In the genomic region with DNA sequence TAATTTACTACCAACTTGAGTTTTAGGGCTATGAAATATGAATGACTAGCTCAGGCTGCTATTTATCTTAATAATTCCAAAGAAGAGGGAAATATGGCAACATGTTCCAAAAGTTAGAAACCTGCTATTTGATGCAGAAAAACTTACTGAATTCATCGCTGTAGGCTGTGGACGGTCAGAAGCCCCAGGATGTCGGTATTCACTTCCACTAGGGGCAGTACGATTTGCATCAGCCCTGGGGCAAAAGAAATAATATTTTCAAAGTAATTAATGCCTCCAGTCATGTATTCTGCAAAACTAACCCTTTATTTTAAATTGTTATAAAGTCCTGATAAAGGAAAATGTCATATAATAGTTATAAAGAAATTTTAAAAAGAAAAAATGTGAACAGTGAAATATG, we compare ENCODE assay signal across 36 cellular contexts. TPM values are rescaled to one million over a fixed set of nuclear protein-coding genes. Genes with fewer than 3 reads are reported as not detected.
DNase-seq lines count a peak whose midpoint lies in the region; ATAC-seq, FAIRE-seq and TF ChIP-seq lines count a peak whose summit lies in the region.
"Had no signal": no experiment of that assay in that cellular context is flagged by ENCODE, and none has a peak within 500 bp of the region (broad histone marks: within the 10 kb centered on the region; RNA-seq: fewer than 3 reads in every experiment).

No MANE protein-coding gene starts in this region.

- no peaks in the 10 kb centered on the region for H3K9me2 ChIP-seq in OCI-LY7 (ENCODE audit: insufficient read depth, low read length)

- H3K36me3 ChIP-seq in HepG2 (replicated peaks in 1 of 2; ENCODE audit: control insufficient read depth in 1 of 2, insufficient read depth in 2 of 2, low read length in 2 of 2) = peaks cover 13 to 70% of the 10 kb centered on the region in 2 experiments; a peak in 4 of 5 replicates
- H3K36me3 ChIP-seq in right lobe of liver = peaks cover 14 to 71% (median 34%) of the 10 kb centered on the region in 4 donors
- peaks cover 79% of the 10 kb centered on the region for H3K36me3 ChIP-seq in OCI-LY7 (ENCODE audit: insufficient read depth, low read length)

- no peak overlapping the region for H3K4me3 ChIP-seq in HepG2 (replicated peaks in 1 of 3; ENCODE audit: insufficient read depth in 1 of 3, low read depth in 2 of 3, low read length in 3 of 3)
- no peak overlapping the region for H3K4me3 ChIP-seq in right lobe of liver
- H3K4me3 ChIP-seq in OCI-LY7 (ENCODE audit: low read depth, low read length, poor library complexity, severe bottlenecking) = no peak overlapping the region
- H3K4me3 ChIP-seq in fibroblast of mammary gland (ENCODE audit: control insufficient read depth, low read depth, low read length) = no peak overlapping the region
- H3K4me3 ChIP-seq: body of pancreas, esophagus squamous epithelium, heart right ventricle, transverse colon had no signal

- H3K27ac Mint-ChIP-seq in CD4-positive, alpha-beta T cell = no peak overlapping the region
- H3K27ac Mint-ChIP-seq: activated CD4-positive, alpha-beta memory T cell treated with anti-CD3 and anti-CD28 coated beads, Interleukin-2, amount 10 ng/mL, durations not matched to agents 7 days and 5 days; activated naive CD4-positive, alpha-beta T cell treated with anti-CD3 and anti-CD28 coated beads, Interleukin-2, amount 10 ng/mL, durations not matched to agents 7 days and 5 days; activated T-helper 17 cell treated with anti-CD3 and anti-CD28 coated beads, Interleukin-2, amount 50 U/mL, for 72 hours; naive B cell; T-helper 2 cell treated with Interferon-gamma antibody and Interleukin-4, amounts not matched to agents 5 μg/mL and 100 μg/mL, for 36 hours had no signal

- TF ChIP-seq POLR2A in HepG2 (IDR thresholded peaks at IDR 0.05; ENCODE audit: insufficient read depth in 1 of 2, low read depth in 2 of 2, low read length in 2 of 2) (no peak), right lobe of liver (IDR thresholded peaks at IDR 0.05) (no peak)

- no peak for DNase-seq in HepG2 (ENCODE audit: low spot score)
- DNase-seq in right lobe of liver = no peak
- DNase-seq in OCI-LY7 (ENCODE audit: low spot score) = no peak
- no peak for DNase-seq in fibroblast of mammary gland (ENCODE audit: low read depth)
- DNase-seq in islet precursor cell = no peak
- no peak for DNase-seq in CD4-positive, alpha-beta T cell
- DNase-seq in stimulated activated naive CD8-positive, alpha-beta T cell treated with anti-CD3 and anti-CD28 coated beads, Interleukin-15, Interleukin-2, amounts not matched to agents 100 U/mL and 50 U/mL, for 24 hours = no peak
- DNase-seq: activated CD4-positive, alpha-beta memory T cell treated with anti-CD3 and anti-CD28 coated beads, Interleukin-2, amount 10 ng/mL, durations not matched to agents 7 days and 5 days; activated naive CD4-positive, alpha-beta T cell treated with anti-CD3 and anti-CD28 coated beads, Interleukin-2, amount 10 ng/mL, durations not matched to agents 7 days and 5 days; body of pancreas; COR-L47; esophagus squamous epithelium; GOT3; heart right ventricle; Kasumi-1; kidney; midbrain; MV-4-11; naive B cell; NCI-H1436 treated with DMSO at 0.1 percent for 48 hours; NCI-H2081 treated with DMSO at 0.1 percent for 48 hours; NCI-H2227 treated with DMSO at 0.1 percent for 48 hours; NCI-H526 treated with DMSO at 0.1 percent for 48 hours; SHP77; stimulated activated CD4-positive, alpha-beta T cell treated with anti-CD3 and anti-CD28 coated beads, Interleukin-4, amount 100 ng/mL, for 4 hours; transverse colon had no signal

- BruUV-seq in HepG2 (replicated peaks; lab: Mats Ljungman, UMichigan) = no TSS peak
- BruUV-seq in OCI-LY7 (replicated peaks; lab: Mats Ljungman, UMichigan) = no TSS peak

- H3K4me1 Mint-ChIP-seq in CD4-positive, alpha-beta T cell (ENCODE audit: low read depth) = peaks cover 38% of the 10 kb centered on the region

- H3K9ac ChIP-seq in HepG2 (ENCODE audit: insufficient read depth, low read depth, low read length) = no peak overlapping the region

- H3K9me3 ChIP-seq in HepG2 (ENCODE audit: low read length) = no peaks in the 10 kb centered on the region
- H3K9me3 ChIP-seq in right lobe of liver = no peaks in the 10 kb centered on the region
- H3K9me3 ChIP-seq in OCI-LY7 (ENCODE audit: low read length) = no peaks in the 10 kb centered on the region
- no peaks in the 10 kb centered on the region for H3K9me3 ChIP-seq in CD4-positive, alpha-beta T cell (ENCODE audit: control insufficient read depth, low read length)
- H3K9me3 ChIP-seq: body of pancreas, esophagus squamous epithelium, neutrophil, transverse colon had no signal

- CTCF ChIA-PET in HepG2 (lab: Yijun Ruan, JAX; ENCODE audit: low intra/inter-chr PET ratio, low total read pairs) (no interaction called here), OCI-LY7 (lab: Charles Lee; ENCODE audit: unreplicated experiment) (no interaction called here)
- CTCF ChIA-PET in CD4-positive, alpha-beta T cell (lab: Charles Lee) = no interaction called here

- H3K27me3 ChIP-seq in HepG2 (ENCODE audit: control insufficient read depth in 1 of 2, insufficient read depth in 2 of 2, low read length in 2 of 2) = no peaks in the 10 kb centered on the region; a peak in 1 of 5 replicates
- H3K27me3 ChIP-seq in right lobe of liver = no peaks in the 10 kb centered on the region
- H3K27me3 ChIP-seq in CD4-positive, alpha-beta T cell (ENCODE audit: control insufficient read depth, insufficient read depth, low read length) = no peaks in the 10 kb centered on the region
- H3K27me3 ChIP-seq: body of pancreas, esophagus squamous epithelium, heart right ventricle, neutrophil, transverse colon had no signal

- H3K79me2 ChIP-seq in HepG2 (ENCODE audit: insufficient read depth, low read length) = peaks cover 25% of the 10 kb centered on the region
- peaks cover 31% of the 10 kb centered on the region for H3K79me2 ChIP-seq in OCI-LY7 (ENCODE audit: insufficient read depth, low read depth, low read length)

- WGBS in HepG2 (ENCODE audit: low lambda C conversion rate) = 85% methylated on average over 4 of the region's 4 CpGs
- 88% methylated on average over 4 of the region's 4 CpGs for WGBS in right lobe of liver (ENCODE audit: insufficient coverage, low coverage, low lambda C conversion rate, missing lambda C conversion rate)

- no peak for TF ChIP-seq RAD21 in HepG2 (CRISPR knock-in tag; IDR thresholded peaks at IDR 0.05)

- no peaks in the 10 kb centered on the region for H4K20me1 ChIP-seq in HepG2 (ENCODE audit: insufficient read depth, low read length)
- peaks cover 13% of the 10 kb centered on the region; the same call in 1 of the 2 replicates for H4K20me1 ChIP-seq in OCI-LY7 (ENCODE audit: insufficient read depth, low read length)

- no peaks in the 10 kb centered on the region for H3K27me3 Mint-ChIP-seq in CD4-positive, alpha-beta T cell
- H3K27me3 Mint-ChIP-seq: activated CD4-positive, alpha-beta memory T cell treated with anti-CD3 and anti-CD28 coated beads, Interleukin-2, amount 10 ng/mL, durations not matched to agents 7 days and 5 days; activated naive CD4-positive, alpha-beta T cell treated with anti-CD3 and anti-CD28 coated beads, Interleukin-2, amount 10 ng/mL, durations not matched to agents 7 days and 5 days; activated T-helper 17 cell treated with anti-CD3 and anti-CD28 coated beads, Interleukin-2, amount 50 U/mL, for 72 hours; naive B cell had no signal

- in situ Hi-C loops in HepG2 (cut with HindIII; ENCODE audit: extremely low pct_ligation_motif_present, low pct_unique_long_range_greater_than_20kb) = no loop called here

- no peak for FAIRE-seq in HepG2 (lab: Jason Lieb, UNC)
- FAIRE-seq: endometrium, kidney had no signal

- H3K36me3 Mint-ChIP-seq in CD4-positive, alpha-beta T cell (ENCODE audit: low read depth) = peaks cover 90% of the 10 kb centered on the region

- no peak for ATAC-seq in HepG2
- ATAC-seq in right lobe of liver = no peak
- ATAC-seq in GM21717 (IDR thresholded peaks at IDR 0.05; ENCODE audit: unreplicated experiment) = no peak
- ATAC-seq in CD4-positive, alpha-beta T cell (ENCODE audit: poor library complexity) = no peak
- ATAC-seq in stimulated activated naive CD8-positive, alpha-beta T cell treated with anti-CD3 and anti-CD28 coated beads, Interleukin-15, Interleukin-2, amounts not matched to agents 100 U/mL and 50 U/mL, for 24 hours = no peak
- ATAC-seq: activated T-helper 17 cell treated with anti-CD3 and anti-CD28 coated beads, Interleukin-2, amount 50 U/mL, for 72 hours; body of pancreas; heart right ventricle had no signal

- H3K4me3 Mint-ChIP-seq in CD4-positive, alpha-beta T cell = no peak overlapping the region
- H3K4me3 Mint-ChIP-seq: activated CD4-positive, alpha-beta memory T cell treated with anti-CD3 and anti-CD28 coated beads, Interleukin-2, amount 10 ng/mL, durations not matched to agents 7 days and 5 days; activated naive CD4-positive, alpha-beta T cell treated with anti-CD3 and anti-CD28 coated beads, Interleukin-2, amount 10 ng/mL, durations not matched to agents 7 days and 5 days; activated T-helper 17 cell treated with anti-CD3 and anti-CD28 coated beads, Interleukin-2, amount 50 U/mL, for 72 hours; naive B cell; T-helper 2 cell treated with Interferon-gamma antibody and Interleukin-4, amounts not matched to agents 5 μg/mL and 100 μg/mL, for 36 hours had no signal

- H3K27ac ChIP-seq in HepG2 (ENCODE audit: extremely low read length, insufficient read depth, low read length) (no peak overlapping the region), right lobe of liver (no peak overlapping the region), OCI-LY7 (ENCODE audit: low read depth, low read length, poor library complexity, severe bottlenecking) (no peak overlapping the region)
- no peak overlapping the region for H3K27ac ChIP-seq in CD4-positive, alpha-beta T cell (ENCODE audit: low read depth, low read length)
- H3K27ac ChIP-seq: body of pancreas, esophagus squamous epithelium, heart right ventricle, neutrophil, transverse colon had no signal

- TF ChIP-seq CTCF in HepG2 (CRISPR knock-in tag; IDR thresholded peaks at IDR 0.05) = no peak
- no peak for TF ChIP-seq CTCF in right lobe of liver (IDR thresholded peaks at IDR 0.05)
- TF ChIP-seq CTCF in OCI-LY7 (conservative IDR thresholded peaks at IDR 0.05; ENCODE audit: low read length) = peak; percentile 54
- peak; percentile 6 for TF ChIP-seq CTCF in fibroblast of mammary gland (conservative IDR thresholded peaks at IDR 0.05; ENCODE audit: control insufficient read depth, insufficient read depth, low read depth, low read length)
- no peak for TF ChIP-seq CTCF in CD4-positive, alpha-beta T cell (IDR thresholded peaks at IDR 0.05)

- no peaks in the 10 kb centered on the region for H3K9me3 Mint-ChIP-seq in CD4-positive, alpha-beta T cell
- H3K9me3 Mint-ChIP-seq: activated CD4-positive, alpha-beta memory T cell treated with anti-CD3 and anti-CD28 coated beads, Interleukin-2, amount 10 ng/mL, durations not matched to agents 7 days and 5 days; activated naive CD4-positive, alpha-beta T cell treated with anti-CD3 and anti-CD28 coated beads, Interleukin-2, amount 10 ng/mL, durations not matched to agents 7 days and 5 days; activated T-helper 17 cell treated with anti-CD3 and anti-CD28 coated beads, Interleukin-2, amount 50 U/mL, for 72 hours; T-helper 2 cell treated with Interferon-gamma antibody and Interleukin-4, amounts not matched to agents 5 μg/mL and 100 μg/mL, for 36 hours had no signal

- POLR2A ChIA-PET in HepG2 (lab: Yijun Ruan, JAX) = no interaction called here
- POLR2A ChIA-PET in OCI-LY7 (lab: Charles Lee) = interaction anchor here (1.4 kb wide), 2 partner anchors 10 kb away, joined by 4 to 5 read pairs; no protein-coding TSS in a partner anchor
- POLR2A ChIA-PET in CD4-positive, alpha-beta T cell (lab: Charles Lee) = no interaction called here

- intact Hi-C loops in HepG2 (cut with micrococcal nuclease; ENCODE audit: unreplicated experiment) (no loop called here), right lobe of liver (cut with DNase I) (no loop called here), OCI-LY7 (cut with micrococcal nuclease; ENCODE audit: unreplicated experiment) (no loop called here)
- intact Hi-C loops in CD4-positive, alpha-beta T cell (cut with DNase I, micrococcal nuclease) = no loop called here

- TF ChIP-seq EP300 in HepG2 (IDR thresholded peaks at IDR 0.05; ENCODE audit: low read depth in 2 of 2, low read length in 2 of 2) (no peak), HepG2 (CRISPR knock-in tag; IDR thresholded peaks at IDR 0.05; ENCODE audit: borderline replicate concordance) (no peak)

- H3K4me2 ChIP-seq in HepG2 (ENCODE audit: low read depth, low read length) = no peak overlapping the region
- H3K4me2 ChIP-seq in OCI-LY7 (ENCODE audit: low read length) = no peak overlapping the region

- H3K4me1 ChIP-seq in HepG2 (ENCODE audit: insufficient read depth, low read length) = peaks cover 12% of the 10 kb centered on the region
- peaks cover 0 to 16% (median 6%) of the 10 kb centered on the region in 4 donors for H3K4me1 ChIP-seq in right lobe of liver
- H3K4me1 ChIP-seq in OCI-LY7 (ENCODE audit: insufficient read depth, low read length, poor library complexity, severe bottlenecking) = peaks cover 15% of the 10 kb centered on the region

- H2AFZ ChIP-seq in HepG2 (ENCODE audit: low read length) (no peak overlapping the region), OCI-LY7 (ENCODE audit: low read length) (no peak overlapping the region)

RNA-seq across cellular contexts. Expression of gene PLRG1, which starts 4.5 kb away (rescaled TPM):
- total RNA-seq in HepG2 (2016; rRNA removed; fragmentation: Illumina TruSeq; extraction: Trizol) = 110 and 177 TPM in 2 replicates
- total RNA-seq in HepG2 (2016; cell fraction: cytosol; rRNA removed; fragmentation: Illumina TruSeq; extraction: Trizol; ENCODE audit: low read depth) = 15.5 and 18.0 TPM in 2 replicates
- 117 and 184 TPM in 2 replicates for total RNA-seq in HepG2 (2016; cell fraction: insoluble cytoplasmic fraction; rRNA removed; fragmentation: Illumina TruSeq; extraction: Trizol)
- total RNA-seq in HepG2 (2016; cell fraction: membrane; rRNA removed; fragmentation: Illumina TruSeq; extraction: Trizol) = 30.7 and 37.3 TPM in 2 replicates
- total RNA-seq in HepG2 (2016; cell fraction: nucleus; rRNA removed; fragmentation: Illumina TruSeq; extraction: Trizol) = 71.1 and 72.1 TPM in 2 replicates
- polyA plus RNA-seq in HepG2 (2011; rRNA removed) = 63.2 and 77.3 TPM in 2 replicates
- 41.6 and 48.8 TPM in 2 replicates for polyA plus RNA-seq in HepG2 (2011; cell fraction: cytosol; rRNA removed)
- polyA plus RNA-seq in HepG2 (2011; cell fraction: nucleus; rRNA removed) = 44.8 and 48.6 TPM in 2 replicates
- polyA plus RNA-seq in HepG2 (2012) = 49.6 and 59.5 TPM in 2 replicates
- 13.7 and 18.4 TPM in 2 replicates for polyA plus RNA-seq in HepG2 (2016; cell fraction: cytosol; fragmentation: Illumina TruSeq; extraction: Trizol; ENCODE audit: low read depth)
- 142 and 150 TPM in 2 replicates for polyA plus RNA-seq in HepG2 (2016; cell fraction: insoluble cytoplasmic fraction; fragmentation: Illumina TruSeq; extraction: Trizol; ENCODE audit: low read depth)
- polyA plus RNA-seq in HepG2 (2016; cell fraction: membrane; fragmentation: Illumina TruSeq; extraction: Trizol; ENCODE audit: low read depth) = 18.9 and 20.9 TPM in 2 replicates
- polyA plus RNA-seq in HepG2 (2016; cell fraction: nucleus; fragmentation: Illumina TruSeq; extraction: Trizol; ENCODE audit: insufficient read depth, low read depth) = 82.5 and 87.2 TPM in 2 replicates
- polyA minus RNA-seq in HepG2 (2011; rRNA and poly(A)+ RNA removed; ENCODE audit: low replicate concordance) = 54.9 and 71.4 TPM in 2 replicates
- 33.8 and 40.5 TPM in 2 replicates for polyA minus RNA-seq in HepG2 (2011; cell fraction: cytosol; rRNA and poly(A)+ RNA removed)
- polyA minus RNA-seq in HepG2 (2011; cell fraction: nucleus; rRNA and poly(A)+ RNA removed) = 50.3 and 76.6 TPM in 2 replicates
- 10 to 100 TPM; 33.1 to 55.8 (median 39.2) TPM for total RNA-seq in right lobe of liver
- 39.1 and 41.7 TPM in 2 replicates for total RNA-seq in OCI-LY7 (2014; rRNA removed; shearing (Covaris generic))
- 102 and 104 TPM in 2 replicates for total RNA-seq in OCI-LY7 (2022)
- 10 to 100 TPM; 41.1 to 44.8 TPM for total RNA-seq in CD4-positive, alpha-beta T cell

RNA-seq across cellular contexts. Expression of gene FGB, which starts 17.1 kb away (rescaled TPM):
- total RNA-seq in HepG2 (2016; rRNA removed; fragmentation: Illumina TruSeq; extraction: Trizol) = 408 and 784 TPM in 2 replicates
- 56.7 and 69.7 TPM in 2 replicates for total RNA-seq in HepG2 (2016; cell fraction: cytosol; rRNA removed; fragmentation: Illumina TruSeq; extraction: Trizol; ENCODE audit: low read depth)
- total RNA-seq in HepG2 (2016; cell fraction: insoluble cytoplasmic fraction; rRNA removed; fragmentation: Illumina TruSeq; extraction: Trizol) = 374 and 784 TPM in 2 replicates
- 96.6 and 132 TPM in 2 replicates for total RNA-seq in HepG2 (2016; cell fraction: membrane; rRNA removed; fragmentation: Illumina TruSeq; extraction: Trizol)
- total RNA-seq in HepG2 (2016; cell fraction: nucleus; rRNA removed; fragmentation: Illumina TruSeq; extraction: Trizol) = 538 and 629 TPM in 2 replicates
- 226 and 273 TPM in 2 replicates for polyA plus RNA-seq in HepG2 (2011; rRNA removed)
- polyA plus RNA-seq in HepG2 (2011; cell fraction: cytosol; rRNA removed) = 107 and 238 TPM in 2 replicates
- 60.1 and 85.7 TPM in 2 replicates for polyA plus RNA-seq in HepG2 (2011; cell fraction: nucleus; rRNA removed)
- polyA plus RNA-seq in HepG2 (2012) = 449 and 489 TPM in 2 replicates
- 53.8 and 63.1 TPM in 2 replicates for polyA plus RNA-seq in HepG2 (2016; cell fraction: cytosol; fragmentation: Illumina TruSeq; extraction: Trizol; ENCODE audit: low read depth)
- polyA plus RNA-seq in HepG2 (2016; cell fraction: insoluble cytoplasmic fraction; fragmentation: Illumina TruSeq; extraction: Trizol; ENCODE audit: low read depth) = 379 and 391 TPM in 2 replicates
- 70.9 and 94.9 TPM in 2 replicates for polyA plus RNA-seq in HepG2 (2016; cell fraction: membrane; fragmentation: Illumina TruSeq; extraction: Trizol; ENCODE audit: low read depth)
- 850 and 880 TPM in 2 replicates for polyA plus RNA-seq in HepG2 (2016; cell fraction: nucleus; fragmentation: Illumina TruSeq; extraction: Trizol; ENCODE audit: insufficient read depth, low read depth)
- 57.2 TPM in 1 of 2 replicates, not detected in the other for polyA minus RNA-seq in HepG2 (2011; rRNA and poly(A)+ RNA removed; ENCODE audit: low replicate concordance)
- 69.4 and 146 TPM in 2 replicates for polyA minus RNA-seq in HepG2 (2011; cell fraction: cytosol; rRNA and poly(A)+ RNA removed)
- 65.9 and 110 TPM in 2 replicates for polyA minus RNA-seq in HepG2 (2011; cell fraction: nucleus; rRNA and poly(A)+ RNA removed)
- total RNA-seq in right lobe of liver = over 10,000 TPM in 5 of 6 experiments, 1,000 to 10,000 TPM in 1; 6,080 to 16,362 (median 11,864) TPM
- not detected in 2 replicates for total RNA-seq in OCI-LY7 (2014; rRNA removed; shearing (Covaris generic))
- total RNA-seq in OCI-LY7 (2022) = not detected in 2 replicates
- total RNA-seq in CD4-positive, alpha-beta T cell = not detected
- total RNA-seq: A172; activated CD4-positive, alpha-beta memory T cell treated with anti-CD3 and anti-CD28 coated beads, Interleukin-2, amount 10 ng/mL, durations not matched to agents 7 days and 5 days; activated T-helper 17 cell treated with anti-CD3 and anti-CD28 coated beads, Interleukin-2, amount 50 U/mL, for 72 hours; body of pancreas; dermis microvascular lymphatic vessel endothelial cell; esophagus squamous epithelium; frontal cortex; subcutaneous adipose tissue; transverse colon had no signal
- polyA plus RNA-seq: BJ, heart right ventricle had no signal

RNA-seq across cellular contexts. Expression of gene FGA, which starts 44.9 kb away (rescaled TPM):
- total RNA-seq in HepG2 (2016; rRNA removed; fragmentation: Illumina TruSeq; extraction: Trizol) (743 and 1,523 TPM in 2 replicates), right lobe of liver (over 10,000 TPM in 5 of 6 experiments, 1,000 to 10,000 TPM in 1; 8,384 to 20,319 (median 15,496) TPM), OCI-LY7 (2022) (not detected in 2 replicates)
- 63.8 and 68.9 TPM in 2 replicates for total RNA-seq in HepG2 (2016; cell fraction: cytosol; rRNA removed; fragmentation: Illumina TruSeq; extraction: Trizol; ENCODE audit: low read depth)
- total RNA-seq in HepG2 (2016; cell fraction: insoluble cytoplasmic fraction; rRNA removed; fragmentation: Illumina TruSeq; extraction: Trizol) = 698 and 1,531 TPM in 2 replicates
- total RNA-seq in HepG2 (2016; cell fraction: membrane; rRNA removed; fragmentation: Illumina TruSeq; extraction: Trizol) = 131 and 151 TPM in 2 replicates
- total RNA-seq in HepG2 (2016; cell fraction: nucleus; rRNA removed; fragmentation: Illumina TruSeq; extraction: Trizol) = 1,165 and 1,343 TPM in 2 replicates
- polyA plus RNA-seq in HepG2 (2011; rRNA removed) = 640 and 755 TPM in 2 replicates
- polyA plus RNA-seq in HepG2 (2011; cell fraction: cytosol; rRNA removed) = 361 and 711 TPM in 2 replicates
- polyA plus RNA-seq in HepG2 (2011; cell fraction: nucleus; rRNA removed) = 219 and 306 TPM in 2 replicates
- polyA plus RNA-seq in HepG2 (2012) = 1,090 and 1,341 TPM in 2 replicates
- polyA plus RNA-seq in HepG2 (2016; cell fraction: cytosol; fragmentation: Illumina TruSeq; extraction: Trizol; ENCODE audit: low read depth) = 52.4 and 61.1 TPM in 2 replicates
- polyA plus RNA-seq in HepG2 (2016; cell fraction: insoluble cytoplasmic fraction; fragmentation: Illumina TruSeq; extraction: Trizol; ENCODE audit: low read depth) = 573 and 576 TPM in 2 replicates
- polyA plus RNA-seq in HepG2 (2016; cell fraction: membrane; fragmentation: Illumina TruSeq; extraction: Trizol; ENCODE audit: low read depth) = 76.3 and 93.7 TPM in 2 replicates
- 1,268 and 1,352 TPM in 2 replicates for polyA plus RNA-seq in HepG2 (2016; cell fraction: nucleus; fragmentation: Illumina TruSeq; extraction: Trizol; ENCODE audit: insufficient read depth, low read depth)
- polyA minus RNA-seq in HepG2 (2011; rRNA and poly(A)+ RNA removed; ENCODE audit: low replicate concordance) = 0.40 and 296 TPM in 2 replicates
- polyA minus RNA-seq in HepG2 (2011; cell fraction: cytosol; rRNA and poly(A)+ RNA removed) = 327 and 562 TPM in 2 replicates
- 245 and 404 TPM in 2 replicates for polyA minus RNA-seq in HepG2 (2011; cell fraction: nucleus; rRNA and poly(A)+ RNA removed)
- not detected in 2 replicates for total RNA-seq in OCI-LY7 (2014; rRNA removed; shearing (Covaris generic))
- not detected for total RNA-seq in CD4-positive, alpha-beta T cell
- total RNA-seq: A172; activated CD4-positive, alpha-beta memory T cell treated with anti-CD3 and anti-CD28 coated beads, Interleukin-2, amount 10 ng/mL, durations not matched to agents 7 days and 5 days; activated T-helper 17 cell treated with anti-CD3 and anti-CD28 coated beads, Interleukin-2, amount 50 U/mL, for 72 hours; dermis microvascular lymphatic vessel endothelial cell; esophagus squamous epithelium; frontal cortex; subcutaneous adipose tissue; transverse colon had no signal
- polyA plus RNA-seq: BJ had no signal

RNA-seq across cellular contexts. Expression of gene DCHS2, which starts 54.1 kb away (rescaled TPM):
- total RNA-seq in HepG2 (2016; rRNA removed; fragmentation: Illumina TruSeq; extraction: Trizol) (not detected in 2 replicates), right lobe of liver (under 1 TPM in 5 of 6 experiments, not detected in 1; 0.07 to 0.37 (median 0.12) TPM), OCI-LY7 (2022) (not detected in 2 replicates)
- total RNA-seq in HepG2 (2016; cell fraction: cytosol; rRNA removed; fragmentation: Illumina TruSeq; extraction: Trizol; ENCODE audit: low read depth) = not detected in 2 replicates
- total RNA-seq in HepG2 (2016; cell fraction: insoluble cytoplasmic fraction; rRNA removed; fragmentation: Illumina TruSeq; extraction: Trizol) = 0.11 TPM in 1 of 2 replicates, not detected in the other
- total RNA-seq in HepG2 (2016; cell fraction: membrane; rRNA removed; fragmentation: Illumina TruSeq; extraction: Trizol) = not detected in 2 replicates
- total RNA-seq in HepG2 (2016; cell fraction: nucleus; rRNA removed; fragmentation: Illumina TruSeq; extraction: Trizol) = not detected in 2 replicates
- polyA plus RNA-seq in HepG2 (2011; rRNA removed) = 0.03 and 0.05 TPM in 2 replicates
- 0.04 and 0.09 TPM in 2 replicates for polyA plus RNA-seq in HepG2 (2011; cell fraction: cytosol; rRNA removed)
- 0.16 TPM in 2 replicates for polyA plus RNA-seq in HepG2 (2011; cell fraction: nucleus; rRNA removed)
- polyA plus RNA-seq in HepG2 (2012) = 0.03 and 0.20 TPM in 2 replicates
- polyA plus RNA-seq in HepG2 (2016; cell fraction: cytosol; fragmentation: Illumina TruSeq; extraction: Trizol; ENCODE audit: low read depth) = not detected in 2 replicates
- polyA plus RNA-seq in HepG2 (2016; cell fraction: insoluble cytoplasmic fraction; fragmentation: Illumina TruSeq; extraction: Trizol; ENCODE audit: low read depth) = not detected in 2 replicates
- polyA plus RNA-seq in HepG2 (2016; cell fraction: membrane; fragmentation: Illumina TruSeq; extraction: Trizol; ENCODE audit: low read depth) = not detected in 2 replicates
- not detected in 2 replicates for polyA plus RNA-seq in HepG2 (2016; cell fraction: nucleus; fragmentation: Illumina TruSeq; extraction: Trizol; ENCODE audit: insufficient read depth, low read depth)
- 0.24 TPM in 1 of 2 replicates, not detected in the other for polyA minus RNA-seq in HepG2 (2011; rRNA and poly(A)+ RNA removed; ENCODE audit: low replicate concordance)
- polyA minus RNA-seq in HepG2 (2011; cell fraction: cytosol; rRNA and poly(A)+ RNA removed) = 0.53 TPM in 1 of 2 replicates, not detected in the other
- 0.26 and 0.62 TPM in 2 replicates for polyA minus RNA-seq in HepG2 (2011; cell fraction: nucleus; rRNA and poly(A)+ RNA removed)
- total RNA-seq in OCI-LY7 (2014; rRNA removed; shearing (Covaris generic)) = not detected in 2 replicates
- under 1 TPM; 0.16 to 0.22 TPM for total RNA-seq in CD4-positive, alpha-beta T cell
- total RNA-seq: A172; activated CD4-positive, alpha-beta memory T cell treated with anti-CD3 and anti-CD28 coated beads, Interleukin-2, amount 10 ng/mL, durations not matched to agents 7 days and 5 days; activated T-helper 17 cell treated with anti-CD3 and anti-CD28 coated beads, Interleukin-2, amount 50 U/mL, for 72 hours; subcutaneous adipose tissue had no signal
- polyA plus RNA-seq: BJ had no signal

Comparison
In these comparisons a context has a peak if more than half of its experiments do, and no peak if none do; other contexts are left out.
1. CTCF ChIP-seq: peak in OCI-LY7 (single experiment) and fibroblast of mammary gland (single experiment); none in HepG2 (single experiment), right lobe of liver (0 of 4) and CD4-positive, alpha-beta T cell (single experiment).
2. RNA of gene FGB, which starts 17.1 kb away (total RNA-seq): 6,080 to 16,362 TPM in right lobe of liver and 56.7 to 784 TPM in HepG2; not detected in OCI-LY7 and not detected in CD4-positive, alpha-beta T cell; every median in the first group is over 10 times any median in the second.
3. RNA of gene FGA, which starts 44.9 kb away (total RNA-seq): 8,384 to 20,319 TPM in right lobe of liver and 63.8 to 1,531 TPM in HepG2; not detected in OCI-LY7 and not detected in CD4-positive, alpha-beta T cell; every median in the first group is over 10 times any median in the second.